Comparison of ENCODE assay signal across 1 cellular context in genomic region chr2:231614559-231615057, GRCh38.
TF ChIP-seq lines count a peak whose summit lies in the region.

No MANE protein-coding gene starts in this region.

TF ChIP-seq in SK-N-SH treated with all-trans-retinoic acid at 6 μM for 48 hours, 23 proteins besides CTCF, POLR2A, EP300 and RAD21 (continued from another document):
- TF ChIP-seq CSRNP3 (CRISPR knock-in tag; IDR thresholded peaks at IDR 0.05) (no peak), ZFP30 (CRISPR knock-in tag; IDR thresholded peaks at IDR 0.05) (no peak), CSDC2 (CRISPR knock-in tag; IDR thresholded peaks at IDR 0.05) (no peak), ISL1 (CRISPR knock-in tag; IDR thresholded peaks at IDR 0.05) (no peak), ZNF565 (CRISPR knock-in tag; conservative IDR thresholded peaks at IDR 0.05; ENCODE audit: low read depth) (no peak)
